24 cellular contexts compared by ENCODE assay signal in the genomic region with DNA sequence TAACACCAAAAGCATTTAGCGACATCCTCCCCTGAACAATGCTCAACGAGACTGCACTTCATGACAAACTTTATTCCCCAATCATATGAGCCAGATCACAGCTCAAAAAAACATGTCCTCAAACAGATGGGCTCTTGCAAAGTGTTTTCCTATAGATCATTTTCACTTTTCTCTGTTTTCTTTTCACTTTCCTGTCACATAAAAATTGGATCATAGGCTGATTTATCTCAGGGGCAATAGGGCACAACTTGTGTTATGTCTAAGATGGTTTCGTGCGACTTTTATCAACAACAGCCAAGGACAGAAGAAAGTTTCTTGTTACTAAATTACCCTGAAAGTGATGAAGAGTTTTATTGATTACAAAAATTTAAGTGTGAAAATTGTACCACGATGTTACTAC.
"Had no signal": no experiment of that assay in that cellular context is flagged by ENCODE, and none has a peak within 500 bp of the region (broad histone marks: within the 10 kb centered on the region; RNA-seq: fewer than 3 reads in every experiment).

No MANE protein-coding gene starts in this region.

- H3K27me3 ChIP-seq: neural progenitor cell, ovary, suprapubic skin, thyroid gland, uterus had no signal

- H3K27me3 Mint-ChIP-seq: type B pancreatic cell had no signal

- H3K36me3 ChIP-seq: neural progenitor cell, ovary, suprapubic skin, thyroid gland, uterus had no signal

- H3K36me3 Mint-ChIP-seq: naive thymus-derived CD4-positive, alpha-beta T cell; neural progenitor cell; type B pancreatic cell had no signal

- H3K4me3 Mint-ChIP-seq: endodermal cell; naive thymus-derived CD4-positive, alpha-beta T cell; neural progenitor cell had no signal

- DNase-seq: effector CD4-positive, alpha-beta T cell; endodermal cell; erythroblast; foreskin melanocyte; head of caudate nucleus; hippocampal formation; islet precursor cell; left cardiac atrium; mesendoderm; naive thymus-derived CD4-positive, alpha-beta T cell; nucleus accumbens; ovary; right cardiac atrium; small intestine; stimulated activated CD4-positive, alpha-beta T cell treated with anti-CD3 and anti-CD28 coated beads, Interleukin-12 subunit alpha, Interleukin-12 subunit beta, amount 100 ng/mL, for 4 hours; stimulated activated CD4-positive, alpha-beta T cell treated with anti-CD3 and anti-CD28 coated beads, Interleukin-2, amount 100 ng/mL, for 48 hours; stimulated activated naive CD4-positive, alpha-beta T cell treated with Interleukin-2 at 50 U/mL for 16 hours; thyroid gland; uterus had no signal

- H3K4me1 Mint-ChIP-seq: endodermal cell; naive thymus-derived CD4-positive, alpha-beta T cell had no signal

- ATAC-seq: left cardiac atrium; naive thymus-derived CD4-positive, alpha-beta T cell; right cardiac atrium had no signal

- H3K9me3 Mint-ChIP-seq: endodermal cell, neural progenitor cell, type B pancreatic cell had no signal

- H3K4me3 ChIP-seq: coronary artery, neural progenitor cell, ovary, suprapubic skin, thyroid gland, uterus had no signal

- H3K4me1 ChIP-seq: neural progenitor cell, thyroid gland, uterus had no signal

- H3K9me3 ChIP-seq: ovary, suprapubic skin, thyroid gland, uterus had no signal

- H3K27ac Mint-ChIP-seq: endodermal cell; naive thymus-derived CD4-positive, alpha-beta T cell; neural progenitor cell; progenitor cell of endocrine pancreas; type B pancreatic cell had no signal

- H3K27ac ChIP-seq: coronary artery, neural progenitor cell, ovary, suprapubic skin, thyroid gland, uterus had no signal
